In genomic region chr21:35020446-35020845, GRCh38 we compare ENCODE assay signal across 15 cellular contexts. TPM values are rescaled to one million over a fixed set of nuclear protein-coding genes. Genes with fewer than 3 reads are reported as not detected.
A peak's percentile ranks its signal among the peaks of the same experiment; 100 is the strongest.
DNase-seq lines count a peak whose midpoint lies in the region; ATAC-seq, FAIRE-seq and TF ChIP-seq lines count a peak whose summit lies in the region.
"Had no signal": no experiment of that assay in that cellular context is flagged by ENCODE, and none has a peak within 500 bp of the region (broad histone marks: within the 10 kb centered on the region; RNA-seq: fewer than 3 reads in every experiment).

No MANE protein-coding gene starts in this region.

- POLR2A ChIA-PET in HepG2 (lab: Yijun Ruan, JAX): no interaction called here
- POLR2A ChIA-PET in T-cell (lab: Charles Lee): no interaction called here

- H3K4me3 Mint-ChIP-seq in T-cell: peak overlapping the region in 1 of 3 donors; percentile 70
- no peak overlapping the region for H3K4me3 Mint-ChIP-seq in activated naive CD8-positive, alpha-beta T cell treated with anti-CD3 and anti-CD28 coated beads, Interleukin-2, amount 50 U/mL, for 24 hours
- H3K4me3 Mint-ChIP-seq: brain had no signal

- no peaks in the 10 kb centered on the region for H3K27me3 ChIP-seq in HepG2 (ENCODE audit: control insufficient read depth in 1 of 2, insufficient read depth in 2 of 2, low read length in 2 of 2)
- no peaks in the 10 kb centered on the region for H3K27me3 ChIP-seq in right lobe of liver
- H3K27me3 ChIP-seq: MG63, SJCRH30 had no signal

- H3K36me3 Mint-ChIP-seq in T-cell: peaks cover 40% of the 10 kb centered on the region
- peaks cover 9% of the 10 kb centered on the region for H3K36me3 Mint-ChIP-seq in activated naive CD8-positive, alpha-beta T cell treated with anti-CD3 and anti-CD28 coated beads, Interleukin-2, amount 50 U/mL, for 24 hours (ENCODE audit: low read depth)
- H3K36me3 Mint-ChIP-seq: brain had no signal

- DNase-seq in HepG2 (ENCODE audit: low spot score) (no peak), right lobe of liver (no peak), T-cell (peak in 5 of 34 experiments; percentile 14 to 37 (median 22)), ecto neural progenitor cell (ENCODE audit: low spot score) (no peak), NCI-H2029 (lab: John Stamatoyannopoulos, UW) (no peak)
- no peak for DNase-seq in activated naive CD8-positive, alpha-beta T cell treated with anti-CD3 and anti-CD28 coated beads, Interleukin-2, amount 50 U/mL, for 24 hours
- DNase-seq in stimulated activated naive CD4-positive, alpha-beta T cell treated with Interleukin-2 at 50 U/mL for 16 hours (lab: John Stamatoyannopoulos, UW): peak; percentile 11
- DNase-seq: left ventricle myocardium inferior, NCI-H345, SJCRH30 had no signal

- no peaks in the 10 kb centered on the region for H3K9me3 ChIP-seq in HepG2 (ENCODE audit: low read length)
- H3K9me3 ChIP-seq in right lobe of liver: no peaks in the 10 kb centered on the region
- H3K9me3 ChIP-seq: left ventricle myocardium inferior, MG63, SJCRH30 had no signal

- 80% methylated on average over 4 of the region's 4 CpGs for WGBS in HepG2 (ENCODE audit: low lambda C conversion rate)
- WGBS in right lobe of liver (ENCODE audit: insufficient coverage, low coverage, low lambda C conversion rate, missing lambda C conversion rate): 48% methylated on average over 4 of the region's 4 CpGs

- H3K4me3 ChIP-seq in HepG2 (replicated peaks in 1 of 3; ENCODE audit: insufficient read depth in 1 of 3, low read depth in 2 of 3, low read length in 3 of 3) (no peak overlapping the region), right lobe of liver (no peak overlapping the region)
- H3K4me3 ChIP-seq: left ventricle myocardium inferior, MG63, SJCRH30 had no signal

- no peak overlapping the region for H3K9ac ChIP-seq in HepG2 (ENCODE audit: insufficient read depth, low read depth, low read length)

- H3K4me1 ChIP-seq in HepG2 (ENCODE audit: insufficient read depth, low read length) (peaks cover 89% of the 10 kb centered on the region), right lobe of liver (peaks cover 0 to 25% (median 6%) of the 10 kb centered on the region in 4 donors)
- H3K4me1 ChIP-seq: left ventricle myocardium inferior, SJCRH30 had no signal

- H3K4me1 Mint-ChIP-seq in T-cell: peaks cover 88 to 95% (median 93%) of the 10 kb centered on the region in 3 donors
- peaks cover 90% of the 10 kb centered on the region for H3K4me1 Mint-ChIP-seq in activated naive CD8-positive, alpha-beta T cell treated with anti-CD3 and anti-CD28 coated beads, Interleukin-2, amount 50 U/mL, for 24 hours
- H3K4me1 Mint-ChIP-seq: brain had no signal

- BruUV-seq in HepG2 (replicated peaks; lab: Mats Ljungman, UMichigan): no TSS peak

- H3K36me3 ChIP-seq in HepG2 (replicated peaks in 1 of 2; ENCODE audit: control insufficient read depth in 1 of 2, insufficient read depth in 2 of 2, low read length in 2 of 2) (no peaks in the 10 kb centered on the region), right lobe of liver (no peaks in the 10 kb centered on the region)
- H3K36me3 ChIP-seq: left ventricle myocardium inferior, MG63 had no signal

- TF ChIP-seq EP300 in HepG2 (IDR thresholded peaks at IDR 0.05; ENCODE audit: low read depth in 2 of 2, low read length in 2 of 2): no peak
- TF ChIP-seq EP300 in HepG2 (CRISPR knock-in tag; IDR thresholded peaks at IDR 0.05; ENCODE audit: borderline replicate concordance): no peak

- no peaks in the 10 kb centered on the region for H3K9me3 Mint-ChIP-seq in T-cell
- H3K9me3 Mint-ChIP-seq in activated naive CD8-positive, alpha-beta T cell treated with anti-CD3 and anti-CD28 coated beads, Interleukin-2, amount 50 U/mL, for 24 hours: no peaks in the 10 kb centered on the region

- H3K79me2 ChIP-seq in HepG2 (ENCODE audit: insufficient read depth, low read length): no peaks in the 10 kb centered on the region

- no peaks in the 10 kb centered on the region for H3K27me3 Mint-ChIP-seq in T-cell
- H3K27me3 Mint-ChIP-seq in activated naive CD8-positive, alpha-beta T cell treated with anti-CD3 and anti-CD28 coated beads, Interleukin-2, amount 50 U/mL, for 24 hours: no peaks in the 10 kb centered on the region

- TF ChIP-seq POLR2A in HepG2 (IDR thresholded peaks at IDR 0.05; ENCODE audit: insufficient read depth in 1 of 2, low read depth in 2 of 2, low read length in 2 of 2): no peak
- no peak for TF ChIP-seq POLR2A in right lobe of liver (IDR thresholded peaks at IDR 0.05)

- TF ChIP-seq RAD21 in HepG2 (CRISPR knock-in tag; IDR thresholded peaks at IDR 0.05): no peak

- intact Hi-C loops in HepG2 (cut with micrococcal nuclease; ENCODE audit: unreplicated experiment) (loop anchor here (10.0 kb wide), 1 partner anchor 56 kb away; no protein-coding TSS in a partner anchor), right lobe of liver (cut with DNase I) (no loop called here)

- FAIRE-seq in HepG2 (lab: Jason Lieb, UNC): no peak
- FAIRE-seq: endothelial cell of umbilical vein had no signal

- peak overlapping the region; percentile 84 to 85 for H3K27ac Mint-ChIP-seq in T-cell
- peak overlapping the region; percentile 83 for H3K27ac Mint-ChIP-seq in activated naive CD8-positive, alpha-beta T cell treated with anti-CD3 and anti-CD28 coated beads, Interleukin-2, amount 50 U/mL, for 24 hours
- H3K27ac Mint-ChIP-seq: brain had no signal

- H4K20me1 ChIP-seq in HepG2 (ENCODE audit: insufficient read depth, low read length): no peaks in the 10 kb centered on the region

- H3K4me2 ChIP-seq in HepG2 (ENCODE audit: low read depth, low read length): 0 out of 2 replicates have a peak overlapping the region, but pooled peaks have one; percentile 6

- H2AFZ ChIP-seq in HepG2 (ENCODE audit: low read length): no peak overlapping the region

- CTCF ChIA-PET in HepG2 (lab: Yijun Ruan, JAX; ENCODE audit: low intra/inter-chr PET ratio, low total read pairs): no interaction called here
- CTCF ChIA-PET in T-cell (lab: Charles Lee): interaction anchor here in 1 of 2 donors (1.1 to 2.1 kb wide), 3 partner anchors 27 to 44 kb away, joined by 4 to 8 read pairs (median 7); no protein-coding TSS in a partner anchor

- TF ChIP-seq CTCF in HepG2 (CRISPR knock-in tag; IDR thresholded peaks at IDR 0.05): no peak
- TF ChIP-seq CTCF in right lobe of liver (IDR thresholded peaks at IDR 0.05): no peak

- in situ Hi-C loops in HepG2 (cut with HindIII; ENCODE audit: extremely low pct_ligation_motif_present, low pct_unique_long_range_greater_than_20kb): no loop called here

- no peak for ATAC-seq in HepG2
- no peak for ATAC-seq in right lobe of liver
- peak; percentile 39 to 55 (median 46) for ATAC-seq in T-cell (replicated peaks in 1 of 4)
- ATAC-seq in activated naive CD8-positive, alpha-beta T cell treated with anti-CD3 and anti-CD28 coated beads, Interleukin-2, amount 50 U/mL, for 24 hours: peak; percentile 63
- no peak for ATAC-seq in HG03439 (IDR thresholded peaks at IDR 0.05; ENCODE audit: unreplicated experiment)

- H3K27ac ChIP-seq in HepG2 (ENCODE audit: extremely low read length, insufficient read depth, low read length): peak overlapping the region; percentile 79
- no peak overlapping the region for H3K27ac ChIP-seq in right lobe of liver
- H3K27ac ChIP-seq: C4-2B, left ventricle myocardium inferior, SJCRH30 had no signal

TF ChIP-seq in HepG2, 621 proteins besides CTCF, POLR2A, EP300 and RAD21 (continues in another document):
- TF ChIP-seq SAP130 (CRISPR knock-in tag; IDR thresholded peaks at IDR 0.05; ENCODE audit: low read depth) (no peak), ZNF557 (CRISPR knock-in tag; IDR thresholded peaks at IDR 0.05) (no peak), RELA (CRISPR knock-in tag; IDR thresholded peaks at IDR 0.05) (no peak), ETV5 (CRISPR knock-in tag; IDR thresholded peaks at IDR 0.05; ENCODE audit: borderline replicate concordance) (no peak), NONO (IDR thresholded peaks at IDR 0.05) (no peak), NONO (CRISPR knock-in tag; conservative IDR thresholded peaks at IDR 0.05) (no peak), MZF1 (CRISPR knock-in tag; IDR thresholded peaks at IDR 0.05; ENCODE audit: borderline replicate concordance) (no peak), BCL6 (CRISPR knock-in tag; IDR thresholded peaks at IDR 0.05) (no peak), ZBTB8A (CRISPR knock-in tag; IDR thresholded peaks at IDR 0.05; ENCODE audit: borderline replicate concordance, low read depth) (no peak)

RNA-seq across cellular contexts. Expression of gene RUNX1, which starts 28.7 kb away (rescaled TPM):
- 4.4 and 5.4 TPM in 2 replicates for total RNA-seq in HepG2 (2016; rRNA removed; fragmentation: Illumina TruSeq; extraction: Trizol)
- total RNA-seq in HepG2 (2016; cell fraction: cytosol; rRNA removed; fragmentation: Illumina TruSeq; extraction: Trizol; ENCODE audit: low read depth): 2.4 and 2.8 TPM in 2 replicates
- total RNA-seq in HepG2 (2016; cell fraction: insoluble cytoplasmic fraction; rRNA removed; fragmentation: Illumina TruSeq; extraction: Trizol): 4.1 and 5.5 TPM in 2 replicates
- total RNA-seq in HepG2 (2016; cell fraction: membrane; rRNA removed; fragmentation: Illumina TruSeq; extraction: Trizol): 5.1 and 5.5 TPM in 2 replicates
- 16.6 and 18.1 TPM in 2 replicates for total RNA-seq in HepG2 (2016; cell fraction: nucleus; rRNA removed; fragmentation: Illumina TruSeq; extraction: Trizol)
- 5.8 and 6.4 TPM in 2 replicates for polyA plus RNA-seq in HepG2 (2011; rRNA removed)
- 3.0 and 3.1 TPM in 2 replicates for polyA plus RNA-seq in HepG2 (2011; cell fraction: cytosol; rRNA removed)
- polyA plus RNA-seq in HepG2 (2011; cell fraction: nucleus; rRNA removed): 18.7 and 27.2 TPM in 2 replicates
- polyA plus RNA-seq in HepG2 (2012): 6.5 and 6.7 TPM in 2 replicates
- 2.4 and 2.8 TPM in 2 replicates for polyA plus RNA-seq in HepG2 (2016; cell fraction: cytosol; fragmentation: Illumina TruSeq; extraction: Trizol; ENCODE audit: low read depth)
- polyA plus RNA-seq in HepG2 (2016; cell fraction: insoluble cytoplasmic fraction; fragmentation: Illumina TruSeq; extraction: Trizol; ENCODE audit: low read depth): 7.5 and 8.8 TPM in 2 replicates
- polyA plus RNA-seq in HepG2 (2016; cell fraction: membrane; fragmentation: Illumina TruSeq; extraction: Trizol; ENCODE audit: low read depth): 5.2 and 5.9 TPM in 2 replicates
- 13.0 and 13.3 TPM in 2 replicates for polyA plus RNA-seq in HepG2 (2016; cell fraction: nucleus; fragmentation: Illumina TruSeq; extraction: Trizol; ENCODE audit: insufficient read depth, low read depth)
- 10.3 and 32.7 TPM in 2 replicates for polyA minus RNA-seq in HepG2 (2011; rRNA and poly(A)+ RNA removed; ENCODE audit: low replicate concordance)
- 3.1 and 6.2 TPM in 2 replicates for polyA minus RNA-seq in HepG2 (2011; cell fraction: cytosol; rRNA and poly(A)+ RNA removed)
- 103 and 105 TPM in 2 replicates for polyA minus RNA-seq in HepG2 (2011; cell fraction: nucleus; rRNA and poly(A)+ RNA removed)
- 10 to 100 TPM in 1 of 6 experiments, 1 to 10 TPM in 5; 2.9 to 18.3 (median 4.3) TPM for total RNA-seq in right lobe of liver
- 100 to 1,000 TPM in 3 of 5 donors, 10 to 100 TPM in 2; 87.0 to 117 (median 104) TPM for total RNA-seq in T-cell

Comparison
In these comparisons a context has a peak if more than half of its experiments do, and no peak if none do; other contexts are left out.
1. ATAC-seq: peak in T-cell (4 of 4) and activated naive CD8-positive, alpha-beta T cell treated with anti-CD3 and anti-CD28 coated beads, Interleukin-2, amount 50 U/mL, for 24 hours (single experiment); none in HepG2 (single experiment), right lobe of liver (0 of 4) and HG03439 (single experiment).
2. RNA of gene RUNX1, which starts 28.7 kb away (total RNA-seq): 87.0 to 117 TPM in T-cell; 2.4 to 18.1 TPM in HepG2 and 2.9 to 18.3 TPM in right lobe of liver; every median in the first group is over 4 times any median in the second.